ENCODE assay signal across 12 cellular contexts in the genomic region with DNA sequence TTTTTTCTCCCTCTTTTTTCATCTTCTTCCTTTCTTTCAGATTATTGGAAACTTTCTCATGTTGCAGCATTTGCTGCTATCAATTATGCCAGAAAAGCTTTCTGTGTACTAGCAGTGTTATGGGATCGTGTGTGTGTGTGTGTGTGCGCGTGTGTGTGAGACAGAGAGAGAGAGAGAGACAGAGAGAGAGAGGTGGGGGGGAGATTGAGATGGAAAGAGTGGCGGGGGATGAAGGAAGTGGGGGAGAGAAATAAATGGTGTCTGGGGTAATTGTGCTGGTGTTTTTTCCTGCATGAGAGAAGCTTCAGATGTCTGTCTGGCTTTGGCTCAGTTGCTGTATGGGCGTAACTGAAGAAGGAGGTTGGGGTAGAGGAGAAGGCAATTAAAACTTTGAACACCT.
A peak's percentile ranks its signal among the peaks of the same experiment; 100 is the strongest.
DNase-seq lines count a peak whose midpoint lies in the region; ATAC-seq and TF ChIP-seq lines count a peak whose summit lies in the region.
"Had no signal": no experiment of that assay in that cellular context is flagged by ENCODE, and none has a peak within 500 bp of the region (broad histone marks: within the 10 kb centered on the region; RNA-seq: fewer than 3 reads in every experiment).

No MANE protein-coding gene starts in this region.

- H3K4me3 ChIP-seq in RWPE2 (ENCODE audit: severe bottlenecking) (no peak overlapping the region), stomach smooth muscle (ENCODE audit: low read length in 2 of 2) (peak overlapping the region; percentile 24 to 53)
- H3K4me3 ChIP-seq: upper lobe of left lung had no signal

- TF ChIP-seq CTCF in RWPE2 (IDR thresholded peaks at IDR 0.05; ENCODE audit: poor library complexity, severe bottlenecking) = no peak

- H3K9me3 Mint-ChIP-seq in activated T-helper 2 cell treated with anti-CD3 and anti-CD28 coated beads, Interferon-gamma antibody, Interleukin-2, Interleukin-4, amounts not matched to agents 10 μg/mL and 5 μg/mL and 100 μg/mL, durations not matched to agents 14 hours and 24 hours and 36 hours = no peaks in the 10 kb centered on the region

- no peak overlapping the region for H3K27ac Mint-ChIP-seq in activated T-helper 2 cell treated with anti-CD3 and anti-CD28 coated beads, Interferon-gamma antibody, Interleukin-2, Interleukin-4, amounts not matched to agents 10 μg/mL and 5 μg/mL and 100 μg/mL, durations not matched to agents 14 hours and 24 hours and 36 hours

- no peaks in the 10 kb centered on the region for H3K27me3 Mint-ChIP-seq in activated T-helper 2 cell treated with anti-CD3 and anti-CD28 coated beads, Interferon-gamma antibody, Interleukin-2, Interleukin-4, amounts not matched to agents 10 μg/mL and 5 μg/mL and 100 μg/mL, durations not matched to agents 14 hours and 24 hours and 36 hours (ENCODE audit: low read depth)

- ATAC-seq in RWPE2 (ENCODE audit: low read depth) = peak; percentile 37; the same call in 2 of the 3 replicates
- ATAC-seq: left colon had no signal

- H3K36me3 Mint-ChIP-seq in activated T-helper 2 cell treated with anti-CD3 and anti-CD28 coated beads, Interferon-gamma antibody, Interleukin-2, Interleukin-4, amounts not matched to agents 10 μg/mL and 5 μg/mL and 100 μg/mL, durations not matched to agents 14 hours and 24 hours and 36 hours (ENCODE audit: low read depth) = no peaks in the 10 kb centered on the region

- peaks cover 15% of the 10 kb centered on the region for H3K4me1 ChIP-seq in RWPE2 (ENCODE audit: insufficient read depth, poor library complexity, severe bottlenecking)
- no peaks in the 10 kb centered on the region for H3K4me1 ChIP-seq in stomach smooth muscle (ENCODE audit: control insufficient read depth, insufficient read depth, low read length)
- H3K4me1 ChIP-seq: upper lobe of left lung had no signal

- H3K9me3 ChIP-seq in RWPE2 (ENCODE audit: severe bottlenecking) = no peaks in the 10 kb centered on the region
- no peaks in the 10 kb centered on the region for H3K9me3 ChIP-seq in stomach smooth muscle (ENCODE audit: control insufficient read depth in 2 of 2, low read length in 2 of 2)
- H3K9me3 ChIP-seq: upper lobe of left lung had no signal

- H3K27ac ChIP-seq in RWPE2 (ENCODE audit: poor library complexity, severe bottlenecking) (peak overlapping the region; percentile 56), stomach smooth muscle (ENCODE audit: low read length) (peak overlapping the region; percentile 32)
- H3K27ac ChIP-seq: upper lobe of left lung had no signal

- DNase-seq in NCI-H748 (lab: John Stamatoyannopoulos, UW; ENCODE audit: unreplicated experiment) = peak; percentile 11
- no peak for DNase-seq in NCI-H748 treated with DMSO at 0.1 percent for 48 hours (lab: John Stamatoyannopoulos, UW)
- no peak for DNase-seq in RWPE2 (ENCODE audit: low spot score)
- peak; percentile 55 for DNase-seq in islet precursor cell
- DNase-seq in activated T-helper 2 cell treated with anti-CD3 and anti-CD28 coated beads, Interferon-gamma antibody, Interleukin-2, Interleukin-4, amounts not matched to agents 10 μg/mL and 5 μg/mL and 100 μg/mL, durations not matched to agents 14 hours and 24 hours and 36 hours (ENCODE audit: low spot score) = no peak
- DNase-seq in SKM-1 (lab: John Stamatoyannopoulos, UW; ENCODE audit: unreplicated experiment) = no peak
- no peak for DNase-seq in DMS53 (lab: John Stamatoyannopoulos, UW)
- DNase-seq: H7; stimulated activated CD4-positive, alpha-beta T cell treated with anti-CD3 and anti-CD28 coated beads, Interleukin-15, amount 100 ng/mL, for 24 hours; upper lobe of left lung had no signal

- H3K4me3 Mint-ChIP-seq in activated T-helper 2 cell treated with anti-CD3 and anti-CD28 coated beads, Interferon-gamma antibody, Interleukin-2, Interleukin-4, amounts not matched to agents 10 μg/mL and 5 μg/mL and 100 μg/mL, durations not matched to agents 14 hours and 24 hours and 36 hours (ENCODE audit: low read depth) = no peak overlapping the region

- peak overlapping the region; percentile 19 to 21 for H3K9ac ChIP-seq in stomach smooth muscle (ENCODE audit: low read length in 2 of 2)

- no peaks in the 10 kb centered on the region for H3K36me3 ChIP-seq in RWPE2 (ENCODE audit: low read depth)
- H3K36me3 ChIP-seq in stomach smooth muscle (ENCODE audit: control insufficient read depth in 2 of 2, insufficient read depth in 2 of 2, low read length in 2 of 2) = no peaks in the 10 kb centered on the region
- H3K36me3 ChIP-seq: upper lobe of left lung had no signal

- intact Hi-C loops in activated T-helper 2 cell treated with anti-CD3 and anti-CD28 coated beads, Interferon-gamma antibody, Interleukin-2, Interleukin-4, amounts not matched to agents 10 μg/mL and 5 μg/mL and 100 μg/mL, durations not matched to agents 14 hours and 24 hours and 36 hours (cut with micrococcal nuclease) = no loop called here

- H3K27me3 ChIP-seq in RWPE2 (ENCODE audit: insufficient read depth, poor library complexity, severe bottlenecking) = no peaks in the 10 kb centered on the region
- H3K27me3 ChIP-seq in stomach smooth muscle (ENCODE audit: control insufficient read depth in 1 of 2, insufficient read depth in 2 of 2, low read length in 2 of 2) = no peaks in the 10 kb centered on the region
- H3K27me3 ChIP-seq: upper lobe of left lung had no signal

- H3K4me1 Mint-ChIP-seq in activated T-helper 2 cell treated with anti-CD3 and anti-CD28 coated beads, Interferon-gamma antibody, Interleukin-2, Interleukin-4, amounts not matched to agents 10 μg/mL and 5 μg/mL and 100 μg/mL, durations not matched to agents 14 hours and 24 hours and 36 hours (ENCODE audit: low read depth) = peaks cover 12% of the 10 kb centered on the region

Comparison
In these comparisons a context has a peak if more than half of its experiments do, and no peak if none do; other contexts are left out.
1. DNase-seq: peak in NCI-H748 (single experiment) and islet precursor cell (single experiment); none in NCI-H748 treated with DMSO at 0.1 percent for 48 hours (single experiment), RWPE2 (single experiment), activated T-helper 2 cell treated with anti-CD3 and anti-CD28 coated beads, Interferon-gamma antibody, Interleukin-2, Interleukin-4, amounts not matched to agents 10 μg/mL and 5 μg/mL and 100 μg/mL, durations not matched to agents 14 hours and 24 hours and 36 hours (single experiment), SKM-1 (single experiment) and DMS53 (single experiment).